Comparison of ENCODE assay signal across 1 cellular context in genomic region chr14:49962616-49963015, GRCh38.
TF ChIP-seq lines count a peak whose summit lies in the region.

No MANE protein-coding gene starts in this region.

TF ChIP-seq in GM23338, 12 proteins besides CTCF, POLR2A, EP300 and RAD21 (continued from another document):
- TF ChIP-seq ZNF462 (CRISPR knock-in tag; IDR thresholded peaks at IDR 0.05) (no peak), JUNB (IDR thresholded peaks at IDR 0.05; ENCODE audit: unreplicated experiment) (no peak), ZNF114 (CRISPR knock-in tag; IDR thresholded peaks at IDR 0.05) (no peak), CREB1 (CRISPR knock-in tag; IDR thresholded peaks at IDR 0.05; ENCODE audit: low read depth) (no peak), EZH2 (IDR thresholded peaks at IDR 0.05; ENCODE audit: low read depth, unreplicated experiment) (no peak)
